In genomic region chr3:119558528-119559339, GRCh38 we compare ENCODE assay signal across 14 cellular contexts. TPM values are rescaled to one million over a fixed set of nuclear protein-coding genes. Genes with fewer than 3 reads are reported as not detected.
DNase-seq lines count a peak whose midpoint lies in the region; ATAC-seq and TF ChIP-seq lines count a peak whose summit lies in the region.
"Had no signal": no experiment of that assay in that cellular context is flagged by ENCODE, and none has a peak within 500 bp of the region (broad histone marks: within the 10 kb centered on the region; RNA-seq: fewer than 3 reads in every experiment).

No MANE protein-coding gene starts in this region.

- 94% methylated on average over 10 of the region's 10 CpGs for WGBS in smooth muscle cell (ENCODE audit: low lambda C conversion rate)

- H3K4me3 ChIP-seq in GM08714 (ENCODE audit: low read length) (peak overlapping the region; percentile 98), GM23338 (no peak overlapping the region), smooth muscle cell (no peak overlapping the region), dorsolateral prefrontal cortex (no peak overlapping the region)
- H3K4me3 ChIP-seq: hepatocyte, lung, right lobe of liver had no signal

- no peaks in the 10 kb centered on the region for H3K36me3 ChIP-seq in GM23338 (ENCODE audit: insufficient read depth)
- H3K36me3 ChIP-seq in smooth muscle cell (ENCODE audit: low read depth), result no peaks in the 10 kb centered on the region
- H3K36me3 ChIP-seq: right lobe of liver had no signal

- H3K4me2 ChIP-seq in GM23338 (no peak overlapping the region), smooth muscle cell (no peak overlapping the region)
- H3K4me2 ChIP-seq: hepatocyte had no signal

- H4K20me1 ChIP-seq in GM23338 (replicated peaks; ENCODE audit: insufficient read depth), result no peaks in the 10 kb centered on the region
- no peaks in the 10 kb centered on the region for H4K20me1 ChIP-seq in smooth muscle cell (ENCODE audit: low read depth)

- H3K27ac ChIP-seq in GM23338 (ENCODE audit: low read depth) (no peak overlapping the region), smooth muscle cell (ENCODE audit: low read depth) (no peak overlapping the region), dorsolateral prefrontal cortex (no peak overlapping the region)
- H3K27ac ChIP-seq: hepatocyte, right lobe of liver had no signal

- H3K79me2 ChIP-seq in GM23338 (replicated peaks; ENCODE audit: insufficient read depth), result no peaks in the 10 kb centered on the region
- H3K79me2 ChIP-seq in smooth muscle cell (ENCODE audit: low read depth), result no peaks in the 10 kb centered on the region
- H3K79me2 ChIP-seq: hepatocyte had no signal

- H3K4me1 ChIP-seq in GM23338 (ENCODE audit: insufficient read depth) (no peaks in the 10 kb centered on the region), smooth muscle cell (ENCODE audit: low read depth) (no peaks in the 10 kb centered on the region)

- POLR2A ChIA-PET in activated CD8-positive, alpha-beta T cell treated with anti-CD3 and anti-CD28 coated beads, Interleukin-2, amount 10 ng/mL, durations not matched to agents 7 days and 5 days (lab: Charles Lee), result interaction anchor here (2.1 to 4.3 kb wide), 3 partner anchors 60 to 95 kb away, joined by 10 to 30 read pairs (median 11); partner anchors contain the start of genes TIMMDC1 and TMEM39A

- no peaks in the 10 kb centered on the region for H3K27me3 ChIP-seq in GM23338 (ENCODE audit: insufficient read depth)
- no peaks in the 10 kb centered on the region for H3K27me3 ChIP-seq in smooth muscle cell (ENCODE audit: low read depth)
- H3K27me3 ChIP-seq in dorsolateral prefrontal cortex, result no peaks in the 10 kb centered on the region
- H3K27me3 ChIP-seq: hepatocyte, right lobe of liver had no signal

- no peak for TF ChIP-seq CTCF in GM23338 (conservative IDR thresholded peaks at IDR 0.05; ENCODE audit: low read depth in 2 of 2)
- no peak for TF ChIP-seq CTCF in smooth muscle cell (IDR thresholded peaks at IDR 0.05; ENCODE audit: borderline replicate concordance, insufficient read depth, poor library complexity, severe bottlenecking)
- TF ChIP-seq CTCF in dorsolateral prefrontal cortex (IDR thresholded peaks at IDR 0.05 in 54 of 56, conservative IDR thresholded peaks at IDR 0.05 in 2 of 56; ENCODE audit: low read depth in 1 of 56, partially characterized antibody in 56 of 56), result no peak

- H3F3A ChIP-seq in GM23338 (replicated peaks; ENCODE audit: low read depth) (no peaks in the 10 kb centered on the region), smooth muscle cell (ENCODE audit: low read depth) (no peaks in the 10 kb centered on the region)

- peaks cover 3% of the 10 kb centered on the region; the same call in 1 of the 3 replicates for H3K4me1 Mint-ChIP-seq in GM23338
- H3K4me1 Mint-ChIP-seq in activated CD8-positive, alpha-beta T cell treated with anti-CD3 and anti-CD28 coated beads, Interleukin-2, amount 10 ng/mL, durations not matched to agents 7 days and 5 days (ENCODE audit: low read depth), result peaks cover 73% of the 10 kb centered on the region

- intact Hi-C loops in dorsolateral prefrontal cortex (cut with DNase I), result no loop called here

- H3K36me3 Mint-ChIP-seq in GM23338 (ENCODE audit: low read depth), result no peaks in the 10 kb centered on the region
- H3K36me3 Mint-ChIP-seq in activated CD8-positive, alpha-beta T cell treated with anti-CD3 and anti-CD28 coated beads, Interleukin-2, amount 10 ng/mL, durations not matched to agents 7 days and 5 days (ENCODE audit: low read depth), result peaks cover 40% of the 10 kb centered on the region

- ATAC-seq in GM23338, result no peak
- ATAC-seq in activated CD8-positive, alpha-beta T cell treated with anti-CD3 and anti-CD28 coated beads, Interleukin-2, amount 10 ng/mL, durations not matched to agents 7 days and 5 days, result no peak

- H2AFZ ChIP-seq in GM23338 (peak overlapping the region; percentile 91; the same call in 1 of the 2 replicates), smooth muscle cell (ENCODE audit: low read depth) (peak overlapping the region; percentile 12)
- H2AFZ ChIP-seq: hepatocyte had no signal

- H3K4me3 Mint-ChIP-seq in GM23338, result no peak overlapping the region
- H3K4me3 Mint-ChIP-seq in activated CD8-positive, alpha-beta T cell treated with anti-CD3 and anti-CD28 coated beads, Interleukin-2, amount 10 ng/mL, durations not matched to agents 7 days and 5 days, result peak overlapping the region; percentile 78

- H3K9me2 ChIP-seq in GM23338 (ENCODE audit: insufficient read depth), result 0 out of 2 replicates have a peak, but pooled peaks cover 3% of the 10 kb centered on the region

- no peaks in the 10 kb centered on the region for H3K9me3 Mint-ChIP-seq in GM23338
- H3K9me3 Mint-ChIP-seq in activated CD8-positive, alpha-beta T cell treated with anti-CD3 and anti-CD28 coated beads, Interleukin-2, amount 10 ng/mL, durations not matched to agents 7 days and 5 days (ENCODE audit: insufficient read depth), result no peaks in the 10 kb centered on the region

- DNase-seq in GM23338 (ENCODE audit: low spot score), result no peak
- no peak for DNase-seq in activated CD8-positive, alpha-beta T cell treated with anti-CD3 and anti-CD28 coated beads, Interleukin-2, amount 10 ng/mL, durations not matched to agents 7 days and 5 days
- DNase-seq in smooth muscle cell (lab: John Stamatoyannopoulos, UW; ENCODE audit: unreplicated experiment), result no peak
- no peak for DNase-seq in COR-L47 (lab: John Stamatoyannopoulos, UW)
- no peak for DNase-seq in SKM-1 treated with dmso at 0.1 percent for 144 hours (lab: John Stamatoyannopoulos, UW; ENCODE audit: unreplicated experiment)
- no peak for DNase-seq in dorsolateral prefrontal cortex
- DNase-seq: NCI-H1436 had no signal

- no peak overlapping the region for H3K9ac ChIP-seq in smooth muscle cell (ENCODE audit: low read depth)

- H3K27me3 Mint-ChIP-seq in GM23338 (ENCODE audit: insufficient read depth, low read depth, poor library complexity), result no peaks in the 10 kb centered on the region
- H3K27me3 Mint-ChIP-seq in activated CD8-positive, alpha-beta T cell treated with anti-CD3 and anti-CD28 coated beads, Interleukin-2, amount 10 ng/mL, durations not matched to agents 7 days and 5 days (ENCODE audit: low read depth), result no peaks in the 10 kb centered on the region

- H3K9me3 ChIP-seq in smooth muscle cell (replicated peaks; ENCODE audit: low read depth), result no peaks in the 10 kb centered on the region
- H3K9me3 ChIP-seq: right lobe of liver had no signal

- CTCF ChIA-PET in activated CD8-positive, alpha-beta T cell treated with anti-CD3 and anti-CD28 coated beads, Interleukin-2, amount 10 ng/mL, durations not matched to agents 7 days and 5 days (lab: Charles Lee), result interaction anchor here (0.7 to 2.0 kb wide), 19 partner anchors 8 to 284 kb away, joined by 3 to 10 read pairs (median 4); partner anchors contain the start of gene ADPRH

- H3K27ac Mint-ChIP-seq in GM23338, result no peak overlapping the region
- peak overlapping the region; percentile 78 for H3K27ac Mint-ChIP-seq in activated CD8-positive, alpha-beta T cell treated with anti-CD3 and anti-CD28 coated beads, Interleukin-2, amount 10 ng/mL, durations not matched to agents 7 days and 5 days

TF ChIP-seq in GM23338, 12 proteins besides CTCF, POLR2A, EP300 and RAD21 (continues in another document):
- TF ChIP-seq POLR2AphosphoS5 (IDR thresholded peaks at IDR 0.05; ENCODE audit: low read depth) (no peak), REST (IDR thresholded peaks at IDR 0.05; ENCODE audit: unreplicated experiment) (no peak)

RNA-seq across cellular contexts. Expression of gene CD80, which starts 0.7 kb away (rescaled TPM):
- total RNA-seq in GM23338 (2014; rRNA removed; shearing (Covaris generic)), result not detected in 2 replicates
- not detected in 2 replicates for polyA plus RNA-seq in GM23338 (2016; fragmentation: Nextera tagmentation; extraction: Ambion mirVana)
- total RNA-seq in activated CD8-positive, alpha-beta T cell treated with anti-CD3 and anti-CD28 coated beads, Interleukin-2, amount 10 ng/mL, durations not matched to agents 7 days and 5 days, result 10 to 100 TPM; 19.1 to 20.2 TPM
- 0.04 TPM in 1 of 2 replicates, not detected in the other for total RNA-seq in smooth muscle cell
- not detected in 2 replicates for polyA plus RNA-seq in smooth muscle cell
- 1 to 10 TPM in 3 of 120 experiments, under 1 TPM in 30, not detected in 87; 0.16 to 1.7 (median 0.46) TPM for total RNA-seq in dorsolateral prefrontal cortex
- total RNA-seq: astrocyte, osteocyte, RPMI7951 had no signal
- polyA plus RNA-seq: hepatocyte had no signal

RNA-seq across cellular contexts. Expression of gene ADPRH, which starts 20.6 kb away (rescaled TPM):
- total RNA-seq in GM23338 (2014; rRNA removed; shearing (Covaris generic)), result 3.4 and 4.4 TPM in 2 replicates
- polyA plus RNA-seq in GM23338 (2016; fragmentation: Nextera tagmentation; extraction: Ambion mirVana) (1.2 and 1.7 TPM in 2 replicates), smooth muscle cell (2.2 and 2.9 TPM in 2 replicates)
- 1 to 10 TPM; 3.2 to 3.8 TPM for total RNA-seq in activated CD8-positive, alpha-beta T cell treated with anti-CD3 and anti-CD28 coated beads, Interleukin-2, amount 10 ng/mL, durations not matched to agents 7 days and 5 days
- total RNA-seq in smooth muscle cell (1.3 and 3.3 TPM in 2 replicates), dorsolateral prefrontal cortex (1 to 10 TPM; 1.0 to 6.1 (median 2.8) TPM)

RNA-seq across cellular contexts. Expression of gene PLA1A, which starts 39.0 kb away (rescaled TPM):
- total RNA-seq in GM23338 (2014; rRNA removed; shearing (Covaris generic)), result not detected in 2 replicates
- polyA plus RNA-seq in GM23338 (2016; fragmentation: Nextera tagmentation; extraction: Ambion mirVana), result not detected in 2 replicates
- total RNA-seq in activated CD8-positive, alpha-beta T cell treated with anti-CD3 and anti-CD28 coated beads, Interleukin-2, amount 10 ng/mL, durations not matched to agents 7 days and 5 days, result not detected
- not detected in 2 replicates for total RNA-seq in smooth muscle cell
- not detected in 2 replicates for polyA plus RNA-seq in smooth muscle cell
- 10 to 100 TPM in 13 of 120 experiments, 1 to 10 TPM in 104, under 1 TPM in 3; 0.46 to 17.2 (median 4.3) TPM for total RNA-seq in dorsolateral prefrontal cortex
- total RNA-seq: RPMI7951 had no signal

Comparison
In these comparisons a context has a peak if more than half of its experiments do, and no peak if none do; other contexts are left out.
1. RNA of gene CD80, which starts 0.7 kb away (total RNA-seq): 19.1 to 20.2 TPM in activated CD8-positive, alpha-beta T cell treated with anti-CD3 and anti-CD28 coated beads, Interleukin-2, amount 10 ng/mL, durations not matched to agents 7 days and 5 days; 0.16 to 1.7 TPM in dorsolateral prefrontal cortex, not detected in GM23338 and 0.04 TPM in smooth muscle cell; every median in the first group is over 4 times any median in the second.